In genomic region chr2:9897331-9897737, GRCh38 we compare ENCODE assay signal across 8 cellular contexts. TPM values are rescaled to one million over a fixed set of nuclear protein-coding genes. Genes with fewer than 3 reads are reported as not detected.
DNase-seq lines count a peak whose midpoint lies in the region; ATAC-seq and TF ChIP-seq lines count a peak whose summit lies in the region.

No MANE protein-coding gene starts in this region.

- ATAC-seq in GM18502 (IDR thresholded peaks at IDR 0.05; ENCODE audit: poor library complexity, unreplicated experiment) (peak; percentile 82), HG03175 (IDR thresholded peaks at IDR 0.05; ENCODE audit: unreplicated experiment) (peak; percentile 70), HG03097 (IDR thresholded peaks at IDR 0.05; ENCODE audit: low FRiP score, unreplicated experiment) (no peak), HG02840 (IDR thresholded peaks at IDR 0.05; ENCODE audit: low FRiP score, unreplicated experiment) (no peak)

- DNase-seq in WERI-Rb-1 = no peak
- peak; percentile 97 for DNase-seq in fibroblast of the aortic adventitia (ENCODE audit: low read depth)
- DNase-seq in retinal pigment epithelial cell (ENCODE audit: low read depth) = peak; percentile 60
- no peak for DNase-seq in NCI-H524 (lab: John Stamatoyannopoulos, UW)

- no peak overlapping the region for H3K4me3 ChIP-seq in WERI-Rb-1 (ENCODE audit: low read depth, low read length)
- H3K4me3 ChIP-seq in fibroblast of the aortic adventitia (ENCODE audit: low read depth, low read length) = no peak overlapping the region
- H3K4me3 ChIP-seq in retinal pigment epithelial cell (ENCODE audit: low read length) = no peak overlapping the region

- no peaks in the 10 kb centered on the region for H3K9me3 ChIP-seq in WERI-Rb-1 (ENCODE audit: severe bottlenecking)

- H3K27me3 ChIP-seq in WERI-Rb-1 (ENCODE audit: insufficient read depth, low read depth, severe bottlenecking) = no peaks in the 10 kb centered on the region

- TF ChIP-seq CTCF in WERI-Rb-1 (IDR thresholded peaks at IDR 0.05; ENCODE audit: low read depth, low read length) = no peak
- TF ChIP-seq CTCF in fibroblast of the aortic adventitia (IDR thresholded peaks at IDR 0.05; ENCODE audit: insufficient read depth, low read length) = no peak
- TF ChIP-seq CTCF in retinal pigment epithelial cell (conservative IDR thresholded peaks at IDR 0.05; ENCODE audit: low read depth, low read length) = no peak

- H3K27ac ChIP-seq in WERI-Rb-1 = peak overlapping the region; percentile 61

- H3K36me3 ChIP-seq in WERI-Rb-1 = peaks cover 5% of the 10 kb centered on the region

RNA-seq across cellular contexts. Expression of gene TAF1B, which starts 54.1 kb away (rescaled TPM):
- total RNA-seq in fibroblast of the aortic adventitia (ENCODE audit: low replicate concordance) = 44.0 and 49.3 TPM in 2 replicates

RNA-seq across cellular contexts. Expression of gene GRHL1, which starts 54.2 kb away (rescaled TPM):
- 1.3 TPM in 1 of 2 replicates, not detected in the other for total RNA-seq in fibroblast of the aortic adventitia (ENCODE audit: low replicate concordance)

Comparison
In these comparisons a context has a peak if more than half of its experiments do, and no peak if none do; other contexts are left out.
1. ATAC-seq: peak in GM18502 (single experiment) and HG03175 (single experiment); none in HG03097 (single experiment) and HG02840 (single experiment).
2. DNase-seq: peak in fibroblast of the aortic adventitia (single experiment) and retinal pigment epithelial cell (single experiment); none in WERI-Rb-1 (single experiment) and NCI-H524 (0 of 2).